Comparison of ENCODE assay signal across 8 cellular contexts in the genomic region with DNA sequence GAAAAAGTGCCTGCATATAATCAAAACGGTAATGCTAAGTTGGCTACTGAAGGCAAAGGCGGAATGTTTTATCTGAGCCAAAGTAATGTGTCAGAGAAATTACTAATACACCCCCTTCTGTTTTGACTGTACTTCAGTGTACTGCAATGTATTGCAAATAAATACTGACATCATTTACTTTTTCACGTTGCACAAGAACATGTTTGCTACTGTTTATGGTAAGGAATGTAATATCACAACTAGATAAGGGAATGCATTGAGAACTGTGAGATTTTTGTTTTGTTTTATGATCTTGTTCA. TPM values are rescaled to one million over a fixed set of nuclear protein-coding genes. Genes with fewer than 3 reads are reported as not detected.
DNase-seq lines count a peak whose midpoint lies in the region; ATAC-seq and TF ChIP-seq lines count a peak whose summit lies in the region.

No MANE protein-coding gene starts in this region.

- H3K27me3 Mint-ChIP-seq in Caco-2 (ENCODE audit: insufficient read depth, unreplicated experiment) (no peaks in the 10 kb centered on the region), MCF 10A (ENCODE audit: insufficient read depth, unreplicated experiment) (peaks cover 17% of the 10 kb centered on the region)

- H3K9me3 ChIP-seq in Caco-2 (no peaks in the 10 kb centered on the region), KOPT-K1 (ENCODE audit: insufficient read depth, low read length, poor library complexity, severe bottlenecking) (no peaks in the 10 kb centered on the region), mesodermal cell (ENCODE audit: control insufficient read depth, low read length) (no peaks in the 10 kb centered on the region)

- 13 to 20% methylated on average over 1 of the region's 3 CpGs for WGBS in mesodermal cell (ENCODE audit: insufficient coverage in 2 of 2), 2 experiments

- CTCF ChIA-PET in Caco-2 (lab: Charles Lee) (no interaction called here), MCF 10A (lab: Yijun Ruan, JAX) (interaction anchor here (0.6 to 2.8 kb wide), 3 partner anchors 13 to 644 kb away, joined by 3 to 8 read pairs (median 4); no protein-coding TSS in a partner anchor)

- no peaks in the 10 kb centered on the region for H3K36me3 Mint-ChIP-seq in Caco-2 (ENCODE audit: insufficient read depth, unreplicated experiment)
- H3K36me3 Mint-ChIP-seq in MCF 10A (ENCODE audit: insufficient read depth, unreplicated experiment), result peaks cover 6% of the 10 kb centered on the region

- no peaks in the 10 kb centered on the region for H3K9me3 Mint-ChIP-seq in Caco-2 (ENCODE audit: unreplicated experiment)
- no peaks in the 10 kb centered on the region for H3K9me3 Mint-ChIP-seq in MCF 10A (ENCODE audit: unreplicated experiment)

- no peak for DNase-seq in Caco-2
- DNase-seq in MCF 10A (ENCODE audit: unreplicated experiment), result peak; percentile 66
- DNase-seq in activated CD8-positive, alpha-beta memory T cell treated with anti-CD3 and anti-CD28 coated beads, Interleukin-2, amount 50 U/mL, for 48 hours, result no peak
- DNase-seq in HUDEP-2 (lab: John Stamatoyannopoulos, UW; ENCODE audit: unreplicated experiment in 76 of 76), result no peak
- no peak for DNase-seq in SKM-1 (lab: John Stamatoyannopoulos, UW; ENCODE audit: unreplicated experiment)

- H3K27ac ChIP-seq in KOPT-K1 (ENCODE audit: low read depth, low read length, poor library complexity, severe bottlenecking) (peak overlapping the region; percentile 66), mesodermal cell (ENCODE audit: low read depth, low read length, severe bottlenecking) (peak overlapping the region; percentile 86)

- BruUV-seq in Caco-2 (replicated peaks; lab: Mats Ljungman, UMichigan) (no TSS peak), MCF 10A (replicated peaks; lab: Mats Ljungman, UMichigan) (no TSS peak)

- H3K27me3 ChIP-seq in Caco-2 (replicated peaks; ENCODE audit: control insufficient read depth, insufficient read depth, low read length), result no peaks in the 10 kb centered on the region

- TF ChIP-seq CTCF in Caco-2 (IDR thresholded peaks at IDR 0.05; ENCODE audit: insufficient read depth in 1 of 2, low read depth in 1 of 2, low read length in 1 of 2, severe bottlenecking in 1 of 2, unreplicated experiment in 1 of 2), result no peak
- TF ChIP-seq CTCF in MCF 10A (IDR thresholded peaks at IDR 0.05; ENCODE audit: unreplicated experiment), result no peak

- H3K4me1 Mint-ChIP-seq in Caco-2 (ENCODE audit: low read depth, unreplicated experiment), result peaks cover 8% of the 10 kb centered on the region
- peaks cover 15% of the 10 kb centered on the region for H3K4me1 Mint-ChIP-seq in MCF 10A (ENCODE audit: insufficient read depth, unreplicated experiment)

- H3K4me3 Mint-ChIP-seq in Caco-2 (ENCODE audit: unreplicated experiment) (peak overlapping the region; percentile 78), MCF 10A (ENCODE audit: unreplicated experiment) (peak overlapping the region; percentile 83)

- H3K4me1 ChIP-seq in Caco-2, result peaks cover 4% of the 10 kb centered on the region; the same call in 1 of the 2 replicates
- H3K4me1 ChIP-seq in mesodermal cell (ENCODE audit: control insufficient read depth, insufficient read depth, low read length, poor library complexity, severe bottlenecking), result peaks cover 7% of the 10 kb centered on the region

- POLR2A ChIA-PET in Caco-2 (lab: Charles Lee), result no interaction called here
- POLR2A ChIA-PET in MCF 10A (lab: Yijun Ruan, JAX), result interaction anchor here (0.6 to 3.4 kb wide), 4 partner anchors 14 to 1123 kb away, joined by 3 to 21 read pairs (median 4); no protein-coding TSS in a partner anchor

- intact Hi-C loops in Caco-2 (cut with micrococcal nuclease; ENCODE audit: unreplicated experiment), result no loop called here
- intact Hi-C loops in MCF 10A (cut with micrococcal nuclease), result loop anchor here (2.0 kb wide), 1 partner anchor 44 kb away; no protein-coding TSS in a partner anchor

- peak overlapping the region; percentile 37 for H3K4me3 ChIP-seq in Caco-2 (ENCODE audit: low read depth, low read length)
- peak overlapping the region; percentile 78 for H3K4me3 ChIP-seq in mesodermal cell (ENCODE audit: extremely low read depth, insufficient read depth, low read length, poor library complexity, severe bottlenecking)

- ATAC-seq in GM21529 (IDR thresholded peaks at IDR 0.05; ENCODE audit: unreplicated experiment), result no peak

- no peak overlapping the region for H3K27ac Mint-ChIP-seq in Caco-2 (ENCODE audit: unreplicated experiment)
- peak overlapping the region; percentile 96 for H3K27ac Mint-ChIP-seq in MCF 10A (ENCODE audit: low read depth, unreplicated experiment)

- H3K36me3 ChIP-seq in Caco-2 (ENCODE audit: control insufficient read depth, insufficient read depth, low read length), result no peaks in the 10 kb centered on the region
- H3K36me3 ChIP-seq in KOPT-K1 (ENCODE audit: insufficient read depth, low read length), result no peaks in the 10 kb centered on the region
- H3K36me3 ChIP-seq in mesodermal cell (ENCODE audit: control insufficient read depth, insufficient read depth, low read length), result no peaks in the 10 kb centered on the region

RNA-seq across cellular contexts. Expression of a gene that starts 0.8 kb away (rescaled TPM):
- total RNA-seq in Caco-2 (2022), result 10.9 and 14.0 TPM in 2 replicates
- total RNA-seq in MCF 10A (2022), result 27.2 and 30.8 TPM in 2 replicates
- polyA plus RNA-seq in mesodermal cell (2013, experiment 1 of 2), result 20.5 TPM
- 25.0 TPM for polyA plus RNA-seq in mesodermal cell (2013, experiment 2 of 2)
